Comparison of ENCODE assay signal across 13 cellular contexts in genomic region chr6:151026021-151026663, GRCh38.
"Had no signal": no experiment of that assay in that cellular context is flagged by ENCODE, and none has a peak within 500 bp of the region (broad histone marks: within the 10 kb centered on the region; RNA-seq: fewer than 3 reads in every experiment).

No MANE protein-coding gene starts in this region.

- ATAC-seq: activated CD4-positive, alpha-beta T cell treated with anti-CD3 and anti-CD28 coated beads for 36 hours; left lobe of liver; WTC11 had no signal

- H3K9me3 ChIP-seq: transverse colon, uterus had no signal

- H3K4me3 ChIP-seq: transverse colon, uterus had no signal

- H3K36me3 ChIP-seq: transverse colon, uterus had no signal

- DNase-seq: activated CD4-positive, alpha-beta memory T cell treated with anti-CD3 and anti-CD28 coated beads for 36 hours; activated CD4-positive, alpha-beta T cell treated with anti-CD3 and anti-CD28 coated beads for 36 hours; activated naive CD4-positive, alpha-beta T cell treated with Interleukin-2 at 50 U/mL for 16 hours; activated naive CD8-positive, alpha-beta T cell treated with anti-CD3 and anti-CD28 coated beads, Interleukin-2, amount 10 ng/mL, durations not matched to agents 7 days and 5 days; activated T-cell treated with anti-CD3 and anti-CD28 coated beads, Interleukin-2, amount 50 U/mL, for 24 hours; amygdala; caudate nucleus; stimulated activated naive CD4-positive, alpha-beta T cell; SW 1271; transverse colon; uterus had no signal

- H3K27ac ChIP-seq: uterus had no signal

- H3K27me3 ChIP-seq: transverse colon, uterus had no signal
